10 cellular contexts compared by ENCODE assay signal in the genomic region with DNA sequence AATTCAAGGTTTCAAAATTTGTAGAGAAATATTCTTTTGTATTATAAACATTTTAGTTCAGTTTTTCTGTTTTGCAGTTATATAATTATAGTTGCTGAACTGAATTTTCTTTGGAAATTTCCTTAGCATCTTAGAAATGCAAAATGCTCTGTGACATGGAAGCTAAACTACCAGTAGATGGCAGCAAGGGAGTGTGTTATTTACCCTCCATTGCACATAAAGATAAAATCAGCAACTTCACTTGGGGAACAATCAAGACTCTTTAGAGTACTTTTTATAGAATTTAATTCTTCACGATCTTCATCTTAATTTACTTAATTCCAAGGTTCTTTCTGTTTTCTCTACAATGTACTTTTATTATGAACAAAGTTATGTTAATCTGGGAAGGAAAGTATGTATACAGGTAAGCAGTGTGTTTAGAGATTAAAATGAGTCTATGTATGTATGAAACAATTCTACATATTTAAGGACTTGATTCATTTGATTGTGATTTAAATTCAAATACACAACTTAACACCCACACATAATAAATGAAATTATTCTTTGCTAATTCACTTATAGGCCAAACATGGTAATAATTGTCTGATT.
A peak's percentile ranks its signal among the peaks of the same experiment; 100 is the strongest.
DNase-seq lines count a peak whose midpoint lies in the region; ATAC-seq and TF ChIP-seq lines count a peak whose summit lies in the region.
"Had no signal": no experiment of that assay in that cellular context is flagged by ENCODE, and none has a peak within 500 bp of the region (broad histone marks: within the 10 kb centered on the region; RNA-seq: fewer than 3 reads in every experiment).

No MANE protein-coding gene starts in this region.

- H3K9me3 Mint-ChIP-seq in T-cell = no peaks in the 10 kb centered on the region
- H3K9me3 Mint-ChIP-seq: activated naive CD4-positive, alpha-beta T cell treated with anti-CD3 and anti-CD28 coated beads, Interleukin-2, amount 50 U/mL, for 24 hours had no signal

- no peaks in the 10 kb centered on the region for H3K36me3 Mint-ChIP-seq in T-cell
- H3K36me3 Mint-ChIP-seq: activated naive CD4-positive, alpha-beta T cell treated with anti-CD3 and anti-CD28 coated beads, Interleukin-2, amount 50 U/mL, for 24 hours had no signal

- intact Hi-C loops in adrenal gland (cut with DNase I) = loop anchor here in 1 of 2 donors (10.0 kb wide), 1 partner anchor 887 kb away; no protein-coding TSS in a partner anchor
- intact Hi-C loops in tibial artery (cut with DNase I; ENCODE audit: low total_unique reads) = loop anchor here (10.0 kb wide), 1 partner anchor 897 kb away; no protein-coding TSS in a partner anchor

- DNase-seq in NCI-H2196 (lab: John Stamatoyannopoulos, UW; ENCODE audit: unreplicated experiment) = peak; percentile 41
- no peak for DNase-seq in NCI-H2196 treated with DMSO at 0.1 percent for 48 hours (lab: John Stamatoyannopoulos, UW; ENCODE audit: unreplicated experiment)
- peak; percentile 12 for DNase-seq in NCI-H2029 (lab: John Stamatoyannopoulos, UW)
- DNase-seq in adrenal gland = peak in 2 of 7 donors; percentile 16 to 39
- peak; percentile 16 for DNase-seq in iPS DF 6.9 (ENCODE audit: low read depth, low spot score)
- no peak for DNase-seq in tibial artery
- DNase-seq in T-cell = no peak

- H3K4me1 Mint-ChIP-seq in T-cell = no peaks in the 10 kb centered on the region
- H3K4me1 Mint-ChIP-seq: activated naive CD4-positive, alpha-beta T cell treated with anti-CD3 and anti-CD28 coated beads, Interleukin-2, amount 50 U/mL, for 24 hours had no signal

- ATAC-seq in HG02642 (IDR thresholded peaks at IDR 0.05; ENCODE audit: poor library complexity, unreplicated experiment) (peak; percentile 69), T-cell (replicated peaks in 1 of 4) (no peak)

- H3K4me1 ChIP-seq in adrenal gland (replicated peaks in 1 of 2) (no peaks in the 10 kb centered on the region), iPS DF 6.9 (ENCODE audit: control insufficient read depth, insufficient read depth, low read length) (no peaks in the 10 kb centered on the region), tibial artery (no peaks in the 10 kb centered on the region)

- H3K9me3 ChIP-seq in adrenal gland (replicated peaks in 1 of 3) (no peaks in the 10 kb centered on the region), iPS DF 6.9 (ENCODE audit: control insufficient read depth, insufficient read depth, low read length) (no peaks in the 10 kb centered on the region), tibial artery (no peaks in the 10 kb centered on the region)
- H3K9me3 ChIP-seq: BLaER1 had no signal

- TF ChIP-seq POLR2A in adrenal gland (IDR thresholded peaks at IDR 0.05) = no peak

- POLR2A ChIA-PET in T-cell (lab: Charles Lee) = no interaction called here

- no peaks in the 10 kb centered on the region for H3K27me3 Mint-ChIP-seq in T-cell
- H3K27me3 Mint-ChIP-seq: activated naive CD4-positive, alpha-beta T cell treated with anti-CD3 and anti-CD28 coated beads, Interleukin-2, amount 50 U/mL, for 24 hours had no signal

- H3K36me3 ChIP-seq in adrenal gland (replicated peaks in 1 of 2) (no peaks in the 10 kb centered on the region), iPS DF 6.9 (ENCODE audit: control insufficient read depth, insufficient read depth, low read length) (no peaks in the 10 kb centered on the region), tibial artery (no peaks in the 10 kb centered on the region)
- H3K36me3 ChIP-seq: BLaER1 had no signal

- no peak overlapping the region for H3K4me3 ChIP-seq in adrenal gland
- H3K4me3 ChIP-seq in iPS DF 6.9 (ENCODE audit: low read length) = no peak overlapping the region
- H3K4me3 ChIP-seq in tibial artery = no peak overlapping the region
- H3K4me3 ChIP-seq: BLaER1 had no signal

- H3K27ac Mint-ChIP-seq in T-cell = no peak overlapping the region
- H3K27ac Mint-ChIP-seq: activated naive CD4-positive, alpha-beta T cell treated with anti-CD3 and anti-CD28 coated beads, Interleukin-2, amount 50 U/mL, for 24 hours had no signal

- H3K4me3 Mint-ChIP-seq in T-cell = no peak overlapping the region
- H3K4me3 Mint-ChIP-seq: activated naive CD4-positive, alpha-beta T cell treated with anti-CD3 and anti-CD28 coated beads, Interleukin-2, amount 50 U/mL, for 24 hours had no signal

- 0 to 3% (median 0%) methylated on average over 1 of the region's 1 CpG for WGBS in adrenal gland, 4 donors
- WGBS in iPS DF 6.9 (ENCODE audit: insufficient coverage, insufficient read length) = no CpG with 5 or more reads among the region's 1 CpG

- H3K27ac ChIP-seq in adrenal gland = no peak overlapping the region
- H3K27ac ChIP-seq in iPS DF 6.9 (ENCODE audit: low read length) = no peak overlapping the region
- no peak overlapping the region for H3K27ac ChIP-seq in tibial artery
- H3K27ac ChIP-seq: BLaER1 had no signal

- H3K27me3 ChIP-seq in adrenal gland (no peaks in the 10 kb centered on the region), iPS DF 6.9 (ENCODE audit: control insufficient read depth, insufficient read depth, low read length) (no peaks in the 10 kb centered on the region), tibial artery (no peaks in the 10 kb centered on the region)
- H3K27me3 ChIP-seq: BLaER1 had no signal

- CTCF ChIA-PET in T-cell (lab: Charles Lee) = interaction anchor here in 1 of 2 donors (0.5 kb wide), 1 partner anchor 225 kb away, joined by 4 read pairs; no protein-coding TSS in a partner anchor

- TF ChIP-seq CTCF in adrenal gland (IDR thresholded peaks at IDR 0.05) (peak; percentile 55 to 80 (median 79)), tibial artery (IDR thresholded peaks at IDR 0.05) (peak; percentile 37 to 50)

Comparison
In these comparisons a context has a peak if more than half of its experiments do, and no peak if none do; other contexts are left out.
1. DNase-seq: peak in NCI-H2196 (single experiment), NCI-H2029 (single experiment) and iPS DF 6.9 (single experiment); none in NCI-H2196 treated with DMSO at 0.1 percent for 48 hours (single experiment), tibial artery (0 of 2) and T-cell (0 of 34).